8 cellular contexts compared by ENCODE assay signal in the genomic region with DNA sequence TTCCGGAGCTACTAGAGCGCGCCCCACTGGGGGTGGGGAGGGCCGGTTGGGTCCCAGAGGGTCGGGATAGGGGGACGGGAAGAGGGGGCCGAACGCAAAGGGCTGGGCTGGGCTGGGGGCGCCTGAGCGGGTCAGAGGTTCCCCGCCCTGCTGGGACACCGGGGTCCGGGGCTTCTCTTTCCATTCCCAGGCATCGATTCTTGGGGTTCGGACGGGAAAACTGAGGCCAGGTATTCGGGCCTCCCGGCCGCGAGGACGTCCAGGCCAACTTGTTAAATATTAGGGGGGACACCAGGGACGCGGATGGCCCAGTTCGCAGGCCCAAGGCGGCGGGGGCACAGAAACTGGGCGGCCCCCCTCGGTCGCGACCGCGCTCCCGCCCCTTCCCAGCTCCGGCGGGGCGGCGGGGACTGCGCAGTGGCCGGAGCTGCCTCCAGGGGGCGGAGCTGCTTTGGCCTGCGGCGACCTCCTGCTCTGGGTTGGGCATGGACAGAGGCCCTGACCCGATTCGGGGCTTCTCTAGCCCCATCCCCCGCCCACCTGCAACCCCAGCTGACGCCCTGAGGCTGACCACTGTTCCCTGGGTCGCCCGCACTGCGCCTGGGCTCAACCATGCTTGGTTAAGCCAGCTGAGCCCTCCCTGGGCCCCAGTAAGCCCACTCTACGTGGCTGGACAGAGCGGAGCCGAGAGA. TPM values are rescaled to one million over a fixed set of nuclear protein-coding genes. Genes with fewer than 3 reads are reported as not detected.
DNase-seq lines count a peak whose midpoint lies in the region; ATAC-seq, FAIRE-seq and TF ChIP-seq lines count a peak whose summit lies in the region.

No MANE protein-coding gene starts in this region.

- H3K4me1 ChIP-seq in BE2C (peaks cover 12% of the 10 kb centered on the region), keratinocyte (ENCODE audit: control insufficient read depth, extremely low read depth, insufficient read depth, low read length) (peaks cover 21% of the 10 kb centered on the region)

- FAIRE-seq in keratinocyte (lab: Jason Lieb, UNC): no peak
- no peak for FAIRE-seq in urothelium cell line (lab: Jason Lieb, UNC)

- peak overlapping the region; percentile 36 for H2AFZ ChIP-seq in keratinocyte (ENCODE audit: control insufficient read depth, low read length)

- H3K9ac ChIP-seq in keratinocyte (ENCODE audit: control insufficient read depth, extremely low read depth, insufficient read depth, low read length): peak overlapping the region; percentile 89

- H3K27ac ChIP-seq in caudate nucleus (ENCODE audit: low read depth, low read length) (peak overlapping the region; percentile 85), keratinocyte (ENCODE audit: control insufficient read depth, insufficient read depth, low read length) (peak overlapping the region; percentile 78)

- no peaks in the 10 kb centered on the region for H3K9me1 ChIP-seq in keratinocyte (ENCODE audit: control insufficient read depth, extremely low read depth, insufficient read depth, low read length)

- TF ChIP-seq CTCF in BE2C (IDR thresholded peaks at IDR 0.05; ENCODE audit: low read depth, low read length) (peak; percentile 58), keratinocyte (optimal IDR thresholded peaks at IDR 0.05 in 1 of 3, IDR thresholded peaks at IDR 0.05 in 1 of 3, conservative IDR thresholded peaks at IDR 0.05 in 1 of 3; ENCODE audit: extremely low read depth in 1 of 3, insufficient read depth in 2 of 3, low read length in 3 of 3) (peak; percentile 44 to 83 (median 80))

- no peaks in the 10 kb centered on the region; the same call in 1 of the 2 replicates for H3K9me3 ChIP-seq in BE2C
- H3K9me3 ChIP-seq in keratinocyte (ENCODE audit: control insufficient read depth, low read depth, low read length): no peaks in the 10 kb centered on the region

- H3K27me3 ChIP-seq in BE2C (no peaks in the 10 kb centered on the region), keratinocyte (ENCODE audit: control insufficient read depth, extremely low read depth, insufficient read depth, low read length) (no peaks in the 10 kb centered on the region)

- H4K20me1 ChIP-seq in keratinocyte (ENCODE audit: control insufficient read depth, extremely low read depth, insufficient read depth, low read length): peaks cover 10% of the 10 kb centered on the region

- peak overlapping the region; percentile 85 for H3K4me2 ChIP-seq in keratinocyte (ENCODE audit: control insufficient read depth, extremely low read depth, insufficient read depth, low read depth, low read length)

- H3K36me3 ChIP-seq in BE2C (peaks cover 6% of the 10 kb centered on the region), keratinocyte (ENCODE audit: control insufficient read depth in 2 of 2, extremely low read depth in 1 of 2, insufficient read depth in 2 of 2, low read length in 2 of 2) (no peaks in the 10 kb centered on the region)

- H3K4me3 ChIP-seq in BE2C (ENCODE audit: low read depth, low read length) (peak overlapping the region; percentile 74), keratinocyte (ENCODE audit: control insufficient read depth in 2 of 3, extremely low read depth in 1 of 3, insufficient read depth in 2 of 3, low read depth in 1 of 3, low read length in 3 of 3) (peak overlapping the region; percentile 63 to 84 (median 73))

- ATAC-seq in GM18868 (IDR thresholded peaks at IDR 0.05; ENCODE audit: unreplicated experiment): peak; percentile 33

- peaks cover 32% of the 10 kb centered on the region for H3K79me2 ChIP-seq in keratinocyte (ENCODE audit: control insufficient read depth, insufficient read depth, low read length)

- DNase-seq in BE2C (peak; percentile 80), HUDEP-2 (lab: John Stamatoyannopoulos, UW; ENCODE audit: unreplicated experiment in 76 of 76) (peak in 64 of 76 experiments; percentile 24 to 98 (median 74)), T-helper 2 cell (peak in 3 of 5 experiments; percentile 32 to 64 (median 37)), caudate nucleus (lab: John Stamatoyannopoulos, UW) (peak in 29 of 61 donors; percentile 13 to 66 (median 38)), keratinocyte (ENCODE audit: low read depth, low spot score) (no peak), urothelium cell line (ENCODE audit: low spot score) (no peak)
- peak; percentile 74 for DNase-seq in stimulated activated CD4-positive, alpha-beta T cell treated with anti-CD3 and anti-CD28 coated beads, Interleukin-15, amount 100 ng/mL, for 24 hours

- dilution Hi-C loops in keratinocyte (cut with MboI; ENCODE audit: extremely low pct_ligation_motif_present, low sequenced_read_pairs): no loop called here

RNA-seq across cellular contexts. Expression of gene KLF16, which starts 1.2 kb away (rescaled TPM):
- 112 TPM for polyA plus RNA-seq in BE2C (2012; ENCODE audit: insufficient read depth, insufficient read length, low read depth)
- 4.9 to 14.7 TPM (median 6.0 TPM) in 3 replicates for polyA plus RNA-seq in keratinocyte
- 2.6 TPM for polyA plus RNA-seq in keratinocyte (2011; ENCODE audit: low read depth)
- 4.7 and 19.3 TPM in 2 replicates for polyA plus RNA-seq in keratinocyte (2011; cell fraction: cytosol; rRNA removed)
- polyA plus RNA-seq in keratinocyte (2011; cell fraction: nucleus; rRNA removed): 7.7 and 17.7 TPM in 2 replicates
- 13.9 and 30.6 TPM in 2 replicates for polyA plus RNA-seq in keratinocyte (2012; ENCODE audit: low replicate concordance)
- 1.9 to 11.4 TPM (median 2.2 TPM) in 3 replicates for polyA minus RNA-seq in keratinocyte
- 48.5 TPM for polyA minus RNA-seq in keratinocyte (2011; cell fraction: cytosol; rRNA and poly(A)+ RNA removed)
- 8.2 and 11.3 TPM in 2 replicates for polyA minus RNA-seq in keratinocyte (2011; cell fraction: nucleus; rRNA and poly(A)+ RNA removed)

RNA-seq across cellular contexts. Expression of gene REXO1, which starts 16.3 kb away (rescaled TPM):
- polyA plus RNA-seq in BE2C (2012; ENCODE audit: insufficient read depth, insufficient read length, low read depth): 165 TPM
- polyA plus RNA-seq in keratinocyte: 6.1 to 18.6 TPM (median 9.1 TPM) in 3 replicates
- 15.3 TPM for polyA plus RNA-seq in keratinocyte (2011; ENCODE audit: low read depth)
- polyA plus RNA-seq in keratinocyte (2011; cell fraction: cytosol; rRNA removed): 8.0 and 14.2 TPM in 2 replicates
- polyA plus RNA-seq in keratinocyte (2011; cell fraction: nucleus; rRNA removed): 41.7 and 47.8 TPM in 2 replicates
- polyA plus RNA-seq in keratinocyte (2012; ENCODE audit: low replicate concordance): 19.8 and 25.0 TPM in 2 replicates
- 16.5 to 40.9 TPM (median 17.7 TPM) in 3 replicates for polyA minus RNA-seq in keratinocyte
- 27.4 TPM for polyA minus RNA-seq in keratinocyte (2011; cell fraction: cytosol; rRNA and poly(A)+ RNA removed)
- polyA minus RNA-seq in keratinocyte (2011; cell fraction: nucleus; rRNA and poly(A)+ RNA removed): 12.9 and 19.1 TPM in 2 replicates

RNA-seq across cellular contexts. Expression of gene ABHD17A, which starts 20.7 kb away (rescaled TPM):
- polyA plus RNA-seq in BE2C (2012; ENCODE audit: insufficient read depth, insufficient read length, low read depth): 324 TPM
- 27.2 to 67.3 TPM (median 31.0 TPM) in 3 replicates for polyA plus RNA-seq in keratinocyte
- polyA plus RNA-seq in keratinocyte (2011; ENCODE audit: low read depth): 9.2 TPM
- 20.8 and 62.5 TPM in 2 replicates for polyA plus RNA-seq in keratinocyte (2011; cell fraction: cytosol; rRNA removed)
- polyA plus RNA-seq in keratinocyte (2011; cell fraction: nucleus; rRNA removed): 29.9 and 47.5 TPM in 2 replicates
- 20.6 and 43.3 TPM in 2 replicates for polyA plus RNA-seq in keratinocyte (2012; ENCODE audit: low replicate concordance)
- polyA minus RNA-seq in keratinocyte: 13.2 to 23.4 TPM (median 20.6 TPM) in 3 replicates
- 122 TPM for polyA minus RNA-seq in keratinocyte (2011; cell fraction: cytosol; rRNA and poly(A)+ RNA removed)
- 13.3 and 22.2 TPM in 2 replicates for polyA minus RNA-seq in keratinocyte (2011; cell fraction: nucleus; rRNA and poly(A)+ RNA removed)

RNA-seq across cellular contexts. Expression of gene ADAT3, which starts 40.6 kb away (rescaled TPM):
- polyA plus RNA-seq in BE2C (2012; ENCODE audit: insufficient read depth, insufficient read length, low read depth): 51.0 TPM
- 0.55 to 0.93 TPM (median 0.85 TPM) in 3 replicates for polyA plus RNA-seq in keratinocyte
- 0.69 TPM for polyA plus RNA-seq in keratinocyte (2011; ENCODE audit: low read depth)
- polyA plus RNA-seq in keratinocyte (2011; cell fraction: cytosol; rRNA removed): 0.15 and 1.7 TPM in 2 replicates
- 1.2 and 2.4 TPM in 2 replicates for polyA plus RNA-seq in keratinocyte (2011; cell fraction: nucleus; rRNA removed)
- 1.9 and 3.4 TPM in 2 replicates for polyA plus RNA-seq in keratinocyte (2012; ENCODE audit: low replicate concordance)
- polyA minus RNA-seq in keratinocyte: 0.20 to 0.36 TPM in 2 of 3 replicates, not detected in the other
- polyA minus RNA-seq in keratinocyte (2011; cell fraction: cytosol; rRNA and poly(A)+ RNA removed): 2.1 TPM
- polyA minus RNA-seq in keratinocyte (2011; cell fraction: nucleus; rRNA and poly(A)+ RNA removed): 2.1 and 2.6 TPM in 2 replicates

RNA-seq across cellular contexts. Expression of gene SCAMP4, which starts 40.6 kb away (rescaled TPM):
- polyA plus RNA-seq in BE2C (2012; ENCODE audit: insufficient read depth, insufficient read length, low read depth): 23.2 TPM
- polyA plus RNA-seq in keratinocyte: 4.8 to 30.3 TPM (median 7.0 TPM) in 3 replicates
- 10.6 TPM for polyA plus RNA-seq in keratinocyte (2011; ENCODE audit: low read depth)
- polyA plus RNA-seq in keratinocyte (2011; cell fraction: cytosol; rRNA removed): 7.3 and 17.8 TPM in 2 replicates
- 33.4 and 43.4 TPM in 2 replicates for polyA plus RNA-seq in keratinocyte (2011; cell fraction: nucleus; rRNA removed)
- polyA plus RNA-seq in keratinocyte (2012; ENCODE audit: low replicate concordance): 27.2 and 45.1 TPM in 2 replicates
- 8.2 to 40.3 TPM (median 10.1 TPM) in 3 replicates for polyA minus RNA-seq in keratinocyte
- 62.7 TPM for polyA minus RNA-seq in keratinocyte (2011; cell fraction: cytosol; rRNA and poly(A)+ RNA removed)
- 38.2 and 42.0 TPM in 2 replicates for polyA minus RNA-seq in keratinocyte (2011; cell fraction: nucleus; rRNA and poly(A)+ RNA removed)

Comparison
In these comparisons a context has a peak if more than half of its experiments do, and no peak if none do; other contexts are left out.
1. DNase-seq: peak in BE2C (single experiment), HUDEP-2 (64 of 76), T-helper 2 cell (3 of 5) and stimulated activated CD4-positive, alpha-beta T cell treated with anti-CD3 and anti-CD28 coated beads, Interleukin-15, amount 100 ng/mL, for 24 hours (single experiment); none in keratinocyte (single experiment) and urothelium cell line (single experiment).